In genomic region chr10:133095586-133095985, GRCh38 we compare ENCODE assay signal across 38 cellular contexts. TPM values are rescaled to one million over a fixed set of nuclear protein-coding genes. Genes with fewer than 3 reads are reported as not detected.
"Had no signal": no experiment of that assay in that cellular context is flagged by ENCODE, and none has a peak within 500 bp of the region (broad histone marks: within the 10 kb centered on the region; RNA-seq: fewer than 3 reads in every experiment).

No MANE protein-coding gene starts in this region.

- H3K4me2 ChIP-seq: KMS-11 had no signal

- H3K4me3 ChIP-seq: MG63 had no signal

- H3K36me3 ChIP-seq: MG63 had no signal

- H3K9ac ChIP-seq: KMS-11 had no signal

- H3K9me3 ChIP-seq: MG63 had no signal

- DNase-seq: Karpas-422, Kasumi-1, MG63, MM.1S, MV-4-11, NCI-H1048, NCI-H1092, NCI-H1092 treated with DMSO at 0.1 percent for 48 hours, NCI-H1105, NCI-H1105 treated with DMSO at 0.1 percent for 48 hours, NCI-H1417, NCI-H1417 treated with DMSO at 0.1 percent for 48 hours, NCI-H1436, NCI-H1436 treated with DMSO at 0.1 percent for 48 hours, NCI-H146, NCI-H1694, NCI-H1694 treated with DMSO at 0.1 percent for 48 hours, NCI-H187, NCI-H187 treated with DMSO at 0.1 percent for 48 hours, NCI-H1930, NCI-H2029, NCI-H2029 treated with DMSO at 0.1 percent for 48 hours, NCI-H2081, NCI-H2081 treated with DMSO at 0.1 percent for 48 hours, NCI-H2107, NCI-H2171, NCI-H2171 treated with DMSO at 0.1 percent for 48 hours, NCI-H2227 treated with DMSO at 0.1 percent for 48 hours, NCI-H226, NCI-H345, NCI-H446, NCI-H446 treated with DMSO at 0.1 percent for 48 hours, NCI-H510A had no signal

- H3K27ac ChIP-seq: KMS-11 had no signal

RNA-seq across cellular contexts. Expression of gene ADGRA1, which starts 7.9 kb away (rescaled TPM):
- total RNA-seq: LHCN-M2, M059J, MCF 10A, NCI-H460 had no signal
